In genomic region chr14:95915326-95915725, GRCh38 we compare ENCODE assay signal across 23 cellular contexts. TPM values are rescaled to one million over a fixed set of nuclear protein-coding genes. Genes with fewer than 3 reads are reported as not detected.
DNase-seq lines count a peak whose midpoint lies in the region; ATAC-seq and TF ChIP-seq lines count a peak whose summit lies in the region.
"Had no signal": no experiment of that assay in that cellular context is flagged by ENCODE, and none has a peak within 500 bp of the region (broad histone marks: within the 10 kb centered on the region; RNA-seq: fewer than 3 reads in every experiment).

No MANE protein-coding gene starts in this region.

- H3K4me3 Mint-ChIP-seq in HFFc6, result no peak overlapping the region
- H3K4me3 Mint-ChIP-seq in stimulated activated naive CD8-positive, alpha-beta T cell treated with anti-CD3 and anti-CD28 coated beads, Interleukin-15, amount 100 ng/mL, for 72 hours, result no peak overlapping the region
- H3K4me3 Mint-ChIP-seq: activated CD4-positive, alpha-beta T cell treated with anti-CD3 and anti-CD28 coated beads, Interleukin-2, amount 10 ng/mL, durations not matched to agents 7 days and 5 days; activated naive CD8-positive, alpha-beta T cell treated with anti-CD3 and anti-CD28 coated beads, Interleukin-2, amount 10 ng/mL, durations not matched to agents 7 days and 5 days; memory B cell; T-helper 1 cell treated with Interleukin-12 subunit alpha and Interleukin-12 subunit beta and Interleukin-4 antibody, amounts not matched to agents 30 μg/mL and 1 μg/mL, for 36 hours had no signal

- H3K36me3 ChIP-seq in transverse colon, result no peaks in the 10 kb centered on the region
- H3K36me3 ChIP-seq: sigmoid colon, thoracic aorta had no signal

- no peaks in the 10 kb centered on the region for H3K36me3 Mint-ChIP-seq in HFFc6 (ENCODE audit: low read depth)
- H3K36me3 Mint-ChIP-seq: activated naive CD8-positive, alpha-beta T cell treated with anti-CD3 and anti-CD28 coated beads, Interleukin-2, amount 10 ng/mL, durations not matched to agents 7 days and 5 days; memory B cell had no signal

- peaks cover 7% of the 10 kb centered on the region for H3K27me3 Mint-ChIP-seq in HFFc6 (ENCODE audit: insufficient read depth)
- H3K27me3 Mint-ChIP-seq in stimulated activated naive CD8-positive, alpha-beta T cell treated with anti-CD3 and anti-CD28 coated beads, Interleukin-15, amount 100 ng/mL, for 72 hours, result peaks cover 30% of the 10 kb centered on the region

- H3K4me1 ChIP-seq in transverse colon, result no peaks in the 10 kb centered on the region
- H3K4me1 ChIP-seq: sigmoid colon had no signal

- ATAC-seq in left cardiac atrium, result no peak
- no peak for ATAC-seq in stimulated activated naive CD8-positive, alpha-beta T cell treated with anti-CD3 and anti-CD28 coated beads, Interleukin-15, amount 100 ng/mL, for 72 hours
- ATAC-seq: GM12878 had no signal

- in situ Hi-C loops in Caki2 (cut with HindIII; ENCODE audit: low pct_unique_long_range_greater_than_20kb, low sequenced_read_pairs), result no loop called here
- in situ Hi-C loops in transverse colon (cut with MboI; ENCODE audit: low pct_ligation_motif_present in 1 of 4, low pct_unique_long_range_greater_than_20kb in 1 of 4, low sequenced_read_pairs in 3 of 4), result no loop called here

- no peak for TF ChIP-seq EP300 in transverse colon (IDR thresholded peaks at IDR 0.05; ENCODE audit: low read depth)

- intact Hi-C loops in left cardiac atrium (cut with DNase I), result no loop called here
- intact Hi-C loops in transverse colon (cut with DNase I; ENCODE audit: low total_unique reads), result no loop called here

- no peaks in the 10 kb centered on the region for H3K9me3 ChIP-seq in transverse colon
- H3K9me3 ChIP-seq: sigmoid colon, thoracic aorta had no signal

- TF ChIP-seq CTCF in transverse colon (IDR thresholded peaks at IDR 0.05), result no peak
- no peak for TF ChIP-seq CTCF in HFFc6 (IDR thresholded peaks at IDR 0.05)

- WGBS in transverse colon (ENCODE audit: low coverage in 1 of 2), 2 donors, result 20 to 39% methylated on average over 1 to 7 of the region's 7 CpGs

- no peaks in the 10 kb centered on the region for H3K4me1 Mint-ChIP-seq in HFFc6 (ENCODE audit: low read depth)
- no peaks in the 10 kb centered on the region for H3K4me1 Mint-ChIP-seq in stimulated activated naive CD8-positive, alpha-beta T cell treated with anti-CD3 and anti-CD28 coated beads, Interleukin-15, amount 100 ng/mL, for 72 hours
- H3K4me1 Mint-ChIP-seq: activated CD4-positive, alpha-beta T cell treated with anti-CD3 and anti-CD28 coated beads, Interleukin-2, amount 10 ng/mL, durations not matched to agents 7 days and 5 days; activated naive CD8-positive, alpha-beta T cell treated with anti-CD3 and anti-CD28 coated beads, Interleukin-2, amount 10 ng/mL, durations not matched to agents 7 days and 5 days; memory B cell had no signal

- H3K27ac Mint-ChIP-seq in HFFc6, result no peak overlapping the region
- H3K27ac Mint-ChIP-seq in stimulated activated naive CD8-positive, alpha-beta T cell treated with anti-CD3 and anti-CD28 coated beads, Interleukin-15, amount 100 ng/mL, for 72 hours, result no peak overlapping the region
- H3K27ac Mint-ChIP-seq: activated CD4-positive, alpha-beta T cell treated with anti-CD3 and anti-CD28 coated beads, Interleukin-2, amount 10 ng/mL, durations not matched to agents 7 days and 5 days; activated naive CD8-positive, alpha-beta T cell treated with anti-CD3 and anti-CD28 coated beads, Interleukin-2, amount 10 ng/mL, durations not matched to agents 7 days and 5 days; activated T-helper 2 cell treated with anti-CD3 and anti-CD28 coated beads, Interferon-gamma antibody, Interleukin-2, Interleukin-4, amounts not matched to agents 10 μg/mL and 5 μg/mL and 100 μg/mL, durations not matched to agents 14 hours and 24 hours and 36 hours; memory B cell; T-helper 1 cell treated with Interleukin-12 subunit alpha and Interleukin-12 subunit beta and Interleukin-4 antibody, amounts not matched to agents 30 μg/mL and 1 μg/mL, for 36 hours had no signal

- no peak for TF ChIP-seq POLR2A in transverse colon (IDR thresholded peaks at IDR 0.05)

- no peaks in the 10 kb centered on the region for H3K9me3 Mint-ChIP-seq in HFFc6
- no peaks in the 10 kb centered on the region for H3K9me3 Mint-ChIP-seq in stimulated activated naive CD8-positive, alpha-beta T cell treated with anti-CD3 and anti-CD28 coated beads, Interleukin-15, amount 100 ng/mL, for 72 hours
- H3K9me3 Mint-ChIP-seq: activated CD4-positive, alpha-beta T cell treated with anti-CD3 and anti-CD28 coated beads, Interleukin-2, amount 10 ng/mL, durations not matched to agents 7 days and 5 days; activated naive CD8-positive, alpha-beta T cell treated with anti-CD3 and anti-CD28 coated beads, Interleukin-2, amount 10 ng/mL, durations not matched to agents 7 days and 5 days; activated T-helper 2 cell treated with anti-CD3 and anti-CD28 coated beads, Interferon-gamma antibody, Interleukin-2, Interleukin-4, amounts not matched to agents 10 μg/mL and 5 μg/mL and 100 μg/mL, durations not matched to agents 14 hours and 24 hours and 36 hours; memory B cell; T-helper 1 cell treated with Interleukin-12 subunit alpha and Interleukin-12 subunit beta and Interleukin-4 antibody, amounts not matched to agents 30 μg/mL and 1 μg/mL, for 36 hours had no signal

- H3K27ac ChIP-seq in transverse colon, result no peak overlapping the region
- H3K27ac ChIP-seq: C4-2B, sigmoid colon, thoracic aorta had no signal

- H3K4me3 ChIP-seq in transverse colon, result no peak overlapping the region
- H3K4me3 ChIP-seq: GM12878, sigmoid colon, thoracic aorta had no signal

- H3K27me3 ChIP-seq in transverse colon, result no peaks in the 10 kb centered on the region
- H3K27me3 ChIP-seq: sigmoid colon had no signal

- DNase-seq in Caki2 (ENCODE audit: low read depth) (peak; percentile 96), HT-29 (ENCODE audit: low spot score) (peak; percentile 9), SW480 (ENCODE audit: low spot score) (peak; percentile 43), iPS-NIHi7 (ENCODE audit: extremely low spot score) (peak; percentile 90), left cardiac atrium (no peak), transverse colon (no peak), HFFc6 (no peak)
- no peak for DNase-seq in stimulated activated naive CD8-positive, alpha-beta T cell treated with anti-CD3 and anti-CD28 coated beads, Interleukin-15, amount 100 ng/mL, for 72 hours
- DNase-seq: activated CD4-positive, alpha-beta T cell treated with anti-CD3 and anti-CD28 coated beads, Interleukin-2, amount 10 ng/mL, durations not matched to agents 7 days and 5 days; activated naive CD8-positive, alpha-beta T cell treated with anti-CD3 and anti-CD28 coated beads, Interleukin-2, amount 10 ng/mL, durations not matched to agents 7 days and 5 days; DMS 273 treated with DMSO at 0.1 percent for 48 hours; head of caudate nucleus; Karpas-422; NCI-H2081; NCI-H774; sigmoid colon had no signal

RNA-seq across cellular contexts. Expression of gene TUNAR, which starts 38.7 kb away (rescaled TPM):
- total RNA-seq in Caki2 (2014; rRNA removed; shearing (Covaris generic); ENCODE audit: low replicate concordance), result 4.4 and 5.4 TPM in 2 replicates
- not detected in 2 replicates for total RNA-seq in HT-29 (2014; rRNA removed; shearing (Covaris generic))
- total RNA-seq in left cardiac atrium, result not detected
- not detected for total RNA-seq in transverse colon
- not detected for total RNA-seq in HFFc6 (2021; fragmentation: NEBNext Ultra II Directional; extraction: Animal tissue kit (Norgen Biotek cat#: 25700))
- total RNA-seq: activated CD4-positive, alpha-beta T cell treated with anti-CD3 and anti-CD28 coated beads, Interleukin-2, amount 10 ng/mL, durations not matched to agents 7 days and 5 days; activated naive CD8-positive, alpha-beta T cell treated with anti-CD3 and anti-CD28 coated beads, Interleukin-2, amount 10 ng/mL, durations not matched to agents 7 days and 5 days; activated T-helper 2 cell treated with anti-CD3 and anti-CD28 coated beads, Interferon-gamma antibody, Interleukin-2, Interleukin-4, amounts not matched to agents 10 μg/mL and 5 μg/mL and 100 μg/mL, durations not matched to agents 14 hours and 24 hours and 36 hours; fibroblast of lung; GM12878; sigmoid colon; thoracic aorta had no signal

Comparison
In these comparisons a context has a peak if more than half of its experiments do, and no peak if none do; other contexts are left out.
1. DNase-seq: peak in Caki2 (single experiment), HT-29 (single experiment), SW480 (single experiment) and iPS-NIHi7 (single experiment); none in left cardiac atrium (single experiment), transverse colon (single experiment), HFFc6 (single experiment) and stimulated activated naive CD8-positive, alpha-beta T cell treated with anti-CD3 and anti-CD28 coated beads, Interleukin-15, amount 100 ng/mL, for 72 hours (0 of 2).